ENCODE assay signal across 1 cellular context in genomic region chr12:54357802-54358619, GRCh38.
TF ChIP-seq lines count a peak whose summit lies in the region.

No MANE protein-coding gene starts in this region.

TF ChIP-seq in K562, 482 proteins besides CTCF, POLR2A, EP300 and RAD21 (continued from another document and continues in another):
- TF ChIP-seq DEAF1 (CRISPR knock-in tag; IDR thresholded peaks at IDR 0.05) (no peak), SMARCA5 (IDR thresholded peaks at IDR 0.05) (no peak), ZNF324 (CRISPR knock-in tag; IDR thresholded peaks at IDR 0.05) (no peak), NFATC3 (IDR thresholded peaks at IDR 0.05) (0 out of 2 replicates have a peak, but pooled peaks have one; percentile 39), ASH1L (IDR thresholded peaks at IDR 0.05; ENCODE audit: borderline replicate concordance, low read depth, partially characterized antibody) (peak; percentile 39), TAF1 (IDR thresholded peaks at IDR 0.05; ENCODE audit: control insufficient read depth, extremely low read depth, insufficient read depth, low read length, severe bottlenecking) (peak; percentile 26), GABPA (tag; conservative IDR thresholded peaks at IDR 0.05; ENCODE audit: low read depth) (no peak), RFX5 (IDR thresholded peaks at IDR 0.05; ENCODE audit: low read depth, low read length) (no peak), E2F3 (CRISPR knock-in tag; IDR thresholded peaks at IDR 0.05) (no peak), ZNF778 (CRISPR knock-in tag; IDR thresholded peaks at IDR 0.05) (no peak), MAFF (IDR thresholded peaks at IDR 0.05; ENCODE audit: low read length) (no peak), RCOR1 (IDR thresholded peaks at IDR 0.05; ENCODE audit: borderline replicate concordance in 1 of 2, low read depth in 2 of 2, low read length in 2 of 2) (0 out of 4 replicates have a peak, but pooled peaks of 1 of the 2 experiments have one; percentile 9), PTRF (tag; IDR thresholded peaks at IDR 0.05) (no peak), SIN3A (IDR thresholded peaks at IDR 0.05; ENCODE audit: borderline replicate concordance in 2 of 2, control insufficient read depth in 1 of 2, low read depth in 2 of 2, low read length in 2 of 2) (no peak; a peak in 1 of 4 replicates), NELFE (IDR thresholded peaks at IDR 0.05; ENCODE audit: insufficient read depth, insufficient read length) (no peak), ZC3H11A (IDR thresholded peaks at IDR 0.05; ENCODE audit: low read depth, low read length) (no peak), ZFP1 (CRISPR knock-in tag; IDR thresholded peaks at IDR 0.05) (no peak), RERE (CRISPR knock-in tag; IDR thresholded peaks at IDR 0.05; ENCODE audit: borderline replicate concordance) (no peak), REST (CRISPR knock-in tag; IDR thresholded peaks at IDR 0.05; ENCODE audit: low read depth) (no peak), ATF6 (CRISPR knock-in tag; IDR thresholded peaks at IDR 0.05) (no peak), STAG1 (CRISPR knock-in tag; IDR thresholded peaks at IDR 0.05; ENCODE audit: borderline replicate concordance) (no peak), PHF20 (IDR thresholded peaks at IDR 0.05; ENCODE audit: partially characterized antibody) (no peak), ZNF436 (CRISPR knock-in tag; IDR thresholded peaks at IDR 0.05) (no peak), FOXJ3 (CRISPR knock-in tag; IDR thresholded peaks at IDR 0.05) (no peak), ZBTB8A (IDR thresholded peaks at IDR 0.05; ENCODE audit: partially characterized antibody) (no peak), CBX8 (IDR thresholded peaks at IDR 0.05; ENCODE audit: borderline replicate concordance, extremely low read depth, low read depth, low read length, poor library complexity, severe bottlenecking) (no peak), XRCC5 (IDR thresholded peaks at IDR 0.05; ENCODE audit: low read depth, low read length) (no peak), ZNF780A (CRISPR knock-in tag; IDR thresholded peaks at IDR 0.05) (no peak), ZNF121 (CRISPR knock-in tag; conservative IDR thresholded peaks at IDR 0.05) (no peak), ZNF280A (IDR thresholded peaks at IDR 0.05; ENCODE audit: low read depth, partially characterized antibody) (no peak), GATAD2A (IDR thresholded peaks at IDR 0.05) (0 out of 2 replicates have a peak, but pooled peaks have one; percentile 44), DPF2 (IDR thresholded peaks at IDR 0.05) (0 out of 2 replicates have a peak, but pooled peaks have one; percentile 45), ZBTB2 (IDR thresholded peaks at IDR 0.05) (no peak), HOXB6 (CRISPR knock-in tag; IDR thresholded peaks at IDR 0.05; ENCODE audit: borderline replicate concordance) (no peak), DNMT1 (IDR thresholded peaks at IDR 0.05) (no peak), ZNF695 (CRISPR knock-in tag; IDR thresholded peaks at IDR 0.05) (no peak), NR3C1 (CRISPR knock-in tag; IDR thresholded peaks at IDR 0.05) (no peak), NFIX (CRISPR knock-in tag; IDR thresholded peaks at IDR 0.05; ENCODE audit: low read depth) (no peak), TGIF2 (CRISPR knock-in tag; IDR thresholded peaks at IDR 0.05) (no peak), ZNF584 (CRISPR knock-in tag; IDR thresholded peaks at IDR 0.05; ENCODE audit: low read depth) (0 out of 2 replicates have a peak, but pooled peaks have one; percentile 7), ZNF644 (tag; IDR thresholded peaks at IDR 0.05; ENCODE audit: low read depth) (no peak), PRPF4 (IDR thresholded peaks at IDR 0.05; ENCODE audit: insufficient read depth, low read depth, low read length, poor library complexity, severe bottlenecking) (no peak), ILF3 (IDR thresholded peaks at IDR 0.05; ENCODE audit: borderline replicate concordance) (no peak), MED1 (CRISPR knock-in tag; IDR thresholded peaks at IDR 0.05; ENCODE audit: borderline replicate concordance) (no peak), THAP12 (CRISPR knock-in tag; IDR thresholded peaks at IDR 0.05) (no peak)
